In genomic region chr2:63060079-63060482, GRCh38 we compare ENCODE assay signal across 12 cellular contexts. TPM values are rescaled to one million over a fixed set of nuclear protein-coding genes. Genes with fewer than 3 reads are reported as not detected.
A peak's percentile ranks its signal among the peaks of the same experiment; 100 is the strongest.
DNase-seq lines count a peak whose midpoint lies in the region; ATAC-seq and TF ChIP-seq lines count a peak whose summit lies in the region.
"Had no signal": no experiment of that assay in that cellular context is flagged by ENCODE, and none has a peak within 500 bp of the region (broad histone marks: within the 10 kb centered on the region; RNA-seq: fewer than 3 reads in every experiment).

No MANE protein-coding gene starts in this region.

- H3K27ac Mint-ChIP-seq in activated T-cell treated with anti-CD3 and anti-CD28 coated beads, Interleukin-2, amount 50 U/mL, for 24 hours, result no peak overlapping the region

- no peaks in the 10 kb centered on the region for H3K9me3 ChIP-seq in OCI-LY3 (ENCODE audit: insufficient read depth, low read length)
- no peaks in the 10 kb centered on the region for H3K9me3 ChIP-seq in right lobe of liver

- peak overlapping the region; percentile 32 for H3K4me3 Mint-ChIP-seq in activated T-cell treated with anti-CD3 and anti-CD28 coated beads, Interleukin-2, amount 50 U/mL, for 24 hours

- H4K20me1 ChIP-seq in OCI-LY3 (ENCODE audit: insufficient read depth, low read length), result no peaks in the 10 kb centered on the region

- H3K36me3 ChIP-seq in OCI-LY3 (replicated peaks; ENCODE audit: low read depth, low read length), result peaks cover 13% of the 10 kb centered on the region
- H3K36me3 ChIP-seq in right lobe of liver, result no peaks in the 10 kb centered on the region

- H3K36me3 Mint-ChIP-seq in activated T-cell treated with anti-CD3 and anti-CD28 coated beads, Interleukin-2, amount 50 U/mL, for 24 hours (ENCODE audit: low read depth), result no peaks in the 10 kb centered on the region

- no peaks in the 10 kb centered on the region for H3K4me1 ChIP-seq in OCI-LY3 (ENCODE audit: low read length)
- peaks cover 0 to 18% (median 0%) of the 10 kb centered on the region in 4 donors for H3K4me1 ChIP-seq in right lobe of liver

- H3K4me3 ChIP-seq in OCI-LY3 (ENCODE audit: low read length) (peak overlapping the region; percentile 15), fibroblast of mammary gland (ENCODE audit: control insufficient read depth, low read depth, low read length) (no peak overlapping the region), skin epidermis (peak overlapping the region; percentile 10 to 44 (median 21)), right lobe of liver (no peak overlapping the region)

- TF ChIP-seq POLR2A in right lobe of liver (IDR thresholded peaks at IDR 0.05), result no peak

- ATAC-seq in HG03342 (IDR thresholded peaks at IDR 0.05; ENCODE audit: unreplicated experiment) (no peak), right lobe of liver (no peak)

- H3K27me3 Mint-ChIP-seq in activated T-cell treated with anti-CD3 and anti-CD28 coated beads, Interleukin-2, amount 50 U/mL, for 24 hours, result peaks cover 87% of the 10 kb centered on the region

- H3K27ac ChIP-seq in OCI-LY3 (ENCODE audit: low read length) (no peak overlapping the region), skin epidermis (peak overlapping the region in 8 of 21 experiments; percentile 33 to 72 (median 65)), right lobe of liver (no peak overlapping the region)

- no peak for TF ChIP-seq CTCF in OCI-LY3 (IDR thresholded peaks at IDR 0.05; ENCODE audit: low read depth, low read length)
- no peak for TF ChIP-seq CTCF in fibroblast of mammary gland (conservative IDR thresholded peaks at IDR 0.05; ENCODE audit: control insufficient read depth, insufficient read depth, low read depth, low read length)
- no peak for TF ChIP-seq CTCF in right lobe of liver (IDR thresholded peaks at IDR 0.05)

- H2AFZ ChIP-seq in OCI-LY3 (ENCODE audit: low read depth, low read length), result peak overlapping the region; percentile 52

- H3K4me1 Mint-ChIP-seq in activated T-cell treated with anti-CD3 and anti-CD28 coated beads, Interleukin-2, amount 50 U/mL, for 24 hours (ENCODE audit: low read depth), result peaks cover 39% of the 10 kb centered on the region

- H3K9me3 Mint-ChIP-seq in activated T-cell treated with anti-CD3 and anti-CD28 coated beads, Interleukin-2, amount 50 U/mL, for 24 hours, result peaks cover 4% of the 10 kb centered on the region

- 9% methylated on average over 12 of the region's 12 CpGs for WGBS in right lobe of liver (ENCODE audit: insufficient coverage, low coverage, low lambda C conversion rate, missing lambda C conversion rate)

- H3K4me2 ChIP-seq in OCI-LY3 (ENCODE audit: low read length), result peak overlapping the region; percentile 51

- intact Hi-C loops in right lobe of liver (cut with DNase I), result no loop called here

- DNase-seq in activated T-cell treated with anti-CD3 and anti-CD28 coated beads, Interleukin-2, amount 50 U/mL, for 24 hours, result no peak
- no peak for DNase-seq in activated T-cell treated with anti-CD3 and anti-CD28 coated beads, Interleukin-2, amount 50 U/mL, for 48 hours
- peak; percentile 10 for DNase-seq in fibroblast of mammary gland (ENCODE audit: low read depth)
- no peak for DNase-seq in GDM1 (lab: John Stamatoyannopoulos, UW)
- DNase-seq in right lobe of liver, result no peak
- DNase-seq: activated CD4-positive, alpha-beta T cell treated with anti-CD3 and anti-CD28 coated beads, Interleukin-2, amount 50 U/mL, for 1 hour; GOT3; NCI-H526 treated with DMSO at 0.1 percent for 48 hours had no signal

- no peaks in the 10 kb centered on the region for H3K79me2 ChIP-seq in OCI-LY3 (ENCODE audit: low read length)

- no peak overlapping the region for H3K9ac ChIP-seq in OCI-LY3 (ENCODE audit: low read length)

- H3K27me3 ChIP-seq in OCI-LY3 (ENCODE audit: low read depth, low read length) (no peaks in the 10 kb centered on the region), right lobe of liver (peaks cover 29 to 88% of the 10 kb centered on the region in 2 donors)

RNA-seq across cellular contexts. Expression of gene OTX1, which starts 9.5 kb away (rescaled TPM):
- not detected for total RNA-seq in right lobe of liver
- total RNA-seq: cerebellum had no signal

Comparison
In these comparisons a context has a peak if more than half of its experiments do, and no peak if none do; other contexts are left out.
1. H3K4me3 ChIP-seq: peak in OCI-LY3 (single experiment) and skin epidermis (7 of 7); none in fibroblast of mammary gland (single experiment) and right lobe of liver (0 of 3).